7 cellular contexts compared by ENCODE assay signal in genomic region chr20:64063389-64064144, GRCh38. TPM values are rescaled to one million over a fixed set of nuclear protein-coding genes. Genes with fewer than 3 reads are reported as not detected.
A peak's percentile ranks its signal among the peaks of the same experiment; 100 is the strongest.
DNase-seq lines count a peak whose midpoint lies in the region; ATAC-seq and TF ChIP-seq lines count a peak whose summit lies in the region.

No MANE protein-coding gene starts in this region.

- H3K27me3 ChIP-seq in effector memory CD4-positive, alpha-beta T cell (replicated peaks; ENCODE audit: control insufficient read depth, insufficient read depth, low read length, poor library complexity, severe bottlenecking) = no peaks in the 10 kb centered on the region

- peak overlapping the region; percentile 69 for H3K4me3 ChIP-seq in effector memory CD4-positive, alpha-beta T cell (ENCODE audit: insufficient read depth, low read depth, low read length, poor library complexity, severe bottlenecking)

- no peak for TF ChIP-seq CTCF in natural killer cell (IDR thresholded peaks at IDR 0.05)

- no peaks in the 10 kb centered on the region for H3K9me3 Mint-ChIP-seq in natural killer cell

- ATAC-seq in GM19372 (IDR thresholded peaks at IDR 0.05; ENCODE audit: low read depth, unreplicated experiment) = peak; percentile 4
- no peak for ATAC-seq in natural killer cell
- no peak for ATAC-seq in HG02840 (IDR thresholded peaks at IDR 0.05; ENCODE audit: low FRiP score, unreplicated experiment)

- intact Hi-C loops in natural killer cell (cut with micrococcal nuclease) = no loop called here

- H3K4me3 Mint-ChIP-seq in natural killer cell = peak overlapping the region; percentile 86

- no peaks in the 10 kb centered on the region for H3K9me3 ChIP-seq in effector memory CD4-positive, alpha-beta T cell (ENCODE audit: control insufficient read depth, low read length)

- no peaks in the 10 kb centered on the region for H3K36me3 ChIP-seq in effector memory CD4-positive, alpha-beta T cell (ENCODE audit: control insufficient read depth, insufficient read depth, low read length)

- DNase-seq in RPMI7951 (ENCODE audit: low read depth) (peak; percentile 27), natural killer cell (no peak), iPS-NIHi7 (ENCODE audit: extremely low spot score) (no peak)
- no peak for DNase-seq in effector memory CD4-positive, alpha-beta T cell
- DNase-seq in effector CD4-positive, alpha-beta T cell = no peak

- H3K27ac Mint-ChIP-seq in natural killer cell = peak overlapping the region in 1 of 2 donors; percentile 87

- H3K27ac ChIP-seq in effector memory CD4-positive, alpha-beta T cell (ENCODE audit: insufficient read depth, low read length, poor library complexity, severe bottlenecking) = peak overlapping the region; percentile 51

- peaks cover 51% of the 10 kb centered on the region for H3K4me1 ChIP-seq in effector memory CD4-positive, alpha-beta T cell (ENCODE audit: control insufficient read depth, insufficient read depth, low read length, poor library complexity, severe bottlenecking)

- peaks cover 30 to 56% of the 10 kb centered on the region in 2 donors for H3K4me1 Mint-ChIP-seq in natural killer cell

- H3K36me3 Mint-ChIP-seq in natural killer cell = no peaks in the 10 kb centered on the region

- H3K27me3 Mint-ChIP-seq in natural killer cell (ENCODE audit: low read depth in 2 of 2) = no peaks in the 10 kb centered on the region

RNA-seq across cellular contexts. Expression of gene TCEA2, which starts 0.6 kb away (rescaled TPM):
- total RNA-seq in RPMI7951 (2014; rRNA removed; shearing (Covaris generic)) = 28.2 and 34.2 TPM in 2 replicates
- total RNA-seq in natural killer cell = 10 to 100 TPM; 25.0 to 28.7 (median 28.5) TPM

RNA-seq across cellular contexts. Expression of gene SOX18, which starts 14.1 kb away (rescaled TPM):
- 0.12 and 0.20 TPM in 2 replicates for total RNA-seq in RPMI7951 (2014; rRNA removed; shearing (Covaris generic))
- not detected for total RNA-seq in natural killer cell

RNA-seq across cellular contexts. Expression of gene RGS19, which starts 15.8 kb away (rescaled TPM):
- 18.9 and 22.0 TPM in 2 replicates for total RNA-seq in RPMI7951 (2014; rRNA removed; shearing (Covaris generic))
- total RNA-seq in natural killer cell = 10 to 100 TPM; 61.9 to 76.4 (median 68.2) TPM

RNA-seq across cellular contexts. Expression of gene OPRL1, which starts 16.3 kb away (rescaled TPM):
- total RNA-seq in RPMI7951 (2014; rRNA removed; shearing (Covaris generic)) = 0.29 and 0.84 TPM in 2 replicates
- 1 to 10 TPM; 1.2 to 2.2 (median 1.4) TPM for total RNA-seq in natural killer cell

RNA-seq across cellular contexts. Expression of gene LKAAEAR1, which starts 20.6 kb away (rescaled TPM):
- 0.39 and 0.48 TPM in 2 replicates for total RNA-seq in RPMI7951 (2014; rRNA removed; shearing (Covaris generic))
- total RNA-seq in natural killer cell = not detected
